In genomic region chr10:64731016-64731415, GRCh38 we compare ENCODE assay signal across 23 cellular contexts.
"Had no signal": no experiment of that assay in that cellular context is flagged by ENCODE, and none has a peak within 500 bp of the region (broad histone marks: within the 10 kb centered on the region; RNA-seq: fewer than 3 reads in every experiment).

No MANE protein-coding gene starts in this region.

- H3K27ac ChIP-seq: suprapubic skin, tibial nerve, WERI-Rb-1 had no signal

- H3K27ac Mint-ChIP-seq: activated CD4-positive, alpha-beta T cell treated with anti-CD3 and anti-CD28 coated beads, Interleukin-2, amount 10 ng/mL, durations not matched to agents 7 days and 5 days; activated CD8-positive, alpha-beta memory T cell treated with anti-CD3 and anti-CD28 coated beads, Interleukin-2, amount 10 ng/mL, durations not matched to agents 7 days and 5 days; activated CD8-positive, alpha-beta T cell treated with anti-CD3 and anti-CD28 coated beads for 36 hours; brain; nephron progenitor cell; stimulated activated effector memory CD8-positive, alpha-beta T cell treated with anti-CD3 and anti-CD28 coated beads, Interleukin-12 subunit alpha, Interleukin-12 subunit beta, amount 100 ng/mL, for 72 hours; stimulated activated naive CD8-positive, alpha-beta T cell treated with anti-CD3 and anti-CD28 coated beads, Interleukin-15, amount 100 ng/mL, for 72 hours had no signal

- H3K36me3 ChIP-seq: pancreas, suprapubic skin, tibial nerve, WERI-Rb-1 had no signal

- H3K4me1 ChIP-seq: tibial nerve had no signal

- ATAC-seq: activated CD8-positive, alpha-beta memory T cell treated with anti-CD3 and anti-CD28 coated beads, Interleukin-2, amount 10 ng/mL, durations not matched to agents 7 days and 5 days; activated CD8-positive, alpha-beta T cell treated with anti-CD3 and anti-CD28 coated beads for 36 hours; esophagus mucosa; sciatic nerve; stimulated activated effector memory CD8-positive, alpha-beta T cell treated with anti-CD3 and anti-CD28 coated beads, Interleukin-12 subunit alpha, Interleukin-12 subunit beta, amount 100 ng/mL, for 72 hours; stimulated activated naive CD8-positive, alpha-beta T cell treated with anti-CD3 and anti-CD28 coated beads, Interleukin-15, amount 100 ng/mL, for 72 hours had no signal

- H3K27me3 ChIP-seq: pancreas, suprapubic skin, tibial nerve had no signal

- H3K9me3 ChIP-seq: pancreas, suprapubic skin, tibial nerve had no signal

- DNase-seq: activated CD4-positive, alpha-beta T cell treated with anti-CD3 and anti-CD28 coated beads, Interleukin-2, amount 10 ng/mL, durations not matched to agents 7 days and 5 days; activated CD4-positive, CD25-positive, alpha-beta regulatory T cell treated with anti-CD3 and anti-CD28 coated beads, Interleukin-2, amount 50 U/mL, for 72 hours; activated CD8-positive, alpha-beta memory T cell treated with anti-CD3 and anti-CD28 coated beads, Interleukin-2, amount 10 ng/mL, durations not matched to agents 7 days and 5 days; activated CD8-positive, alpha-beta T cell treated with anti-CD3 and anti-CD28 coated beads for 36 hours; activated gamma-delta T cell; activated naive CD4-positive, alpha-beta T cell treated with anti-CD3 and anti-CD28 coated beads, Interleukin-2, amount 50 U/mL, for 16 hours; activated T-cell treated with anti-CD3 and anti-CD28 coated beads for 4 hours; aorta; dermis blood vessel endothelial cell; effector CD8-positive, alpha-beta T cell; foreskin melanocyte; glutamatergic neuron; nephron progenitor cell; stimulated activated CD4-positive, alpha-beta T cell treated with anti-CD3 and anti-CD28 coated beads, Interleukin-2, amount 100 ng/mL, for 24 hours; stimulated activated naive CD8-positive, alpha-beta T cell treated with anti-CD3 and anti-CD28 coated beads, Interleukin-15, amount 100 ng/mL, for 72 hours; WERI-Rb-1 had no signal

- H3K4me3 Mint-ChIP-seq: activated CD4-positive, alpha-beta T cell treated with anti-CD3 and anti-CD28 coated beads, Interleukin-2, amount 10 ng/mL, durations not matched to agents 7 days and 5 days; activated CD8-positive, alpha-beta memory T cell treated with anti-CD3 and anti-CD28 coated beads, Interleukin-2, amount 10 ng/mL, durations not matched to agents 7 days and 5 days; activated CD8-positive, alpha-beta T cell treated with anti-CD3 and anti-CD28 coated beads for 36 hours; brain; nephron progenitor cell; stimulated activated effector memory CD8-positive, alpha-beta T cell treated with anti-CD3 and anti-CD28 coated beads, Interleukin-12 subunit alpha, Interleukin-12 subunit beta, amount 100 ng/mL, for 72 hours; stimulated activated naive CD8-positive, alpha-beta T cell treated with anti-CD3 and anti-CD28 coated beads, Interleukin-15, amount 100 ng/mL, for 72 hours had no signal

- H3K27me3 Mint-ChIP-seq: activated CD4-positive, alpha-beta T cell treated with anti-CD3 and anti-CD28 coated beads, Interleukin-2, amount 10 ng/mL, durations not matched to agents 7 days and 5 days; activated CD8-positive, alpha-beta memory T cell treated with anti-CD3 and anti-CD28 coated beads, Interleukin-2, amount 10 ng/mL, durations not matched to agents 7 days and 5 days; activated CD8-positive, alpha-beta T cell treated with anti-CD3 and anti-CD28 coated beads for 36 hours; brain; stimulated activated naive CD8-positive, alpha-beta T cell treated with anti-CD3 and anti-CD28 coated beads, Interleukin-15, amount 100 ng/mL, for 72 hours had no signal

- H3K36me3 Mint-ChIP-seq: activated CD8-positive, alpha-beta memory T cell treated with anti-CD3 and anti-CD28 coated beads, Interleukin-2, amount 10 ng/mL, durations not matched to agents 7 days and 5 days; brain; stimulated activated effector memory CD8-positive, alpha-beta T cell treated with anti-CD3 and anti-CD28 coated beads, Interleukin-12 subunit alpha, Interleukin-12 subunit beta, amount 100 ng/mL, for 72 hours had no signal

- H3K4me1 Mint-ChIP-seq: activated CD4-positive, alpha-beta T cell treated with anti-CD3 and anti-CD28 coated beads, Interleukin-2, amount 10 ng/mL, durations not matched to agents 7 days and 5 days; activated CD8-positive, alpha-beta memory T cell treated with anti-CD3 and anti-CD28 coated beads, Interleukin-2, amount 10 ng/mL, durations not matched to agents 7 days and 5 days; brain; nephron progenitor cell; stimulated activated effector memory CD8-positive, alpha-beta T cell treated with anti-CD3 and anti-CD28 coated beads, Interleukin-12 subunit alpha, Interleukin-12 subunit beta, amount 100 ng/mL, for 72 hours; stimulated activated naive CD8-positive, alpha-beta T cell treated with anti-CD3 and anti-CD28 coated beads, Interleukin-15, amount 100 ng/mL, for 72 hours had no signal

- H3K4me3 ChIP-seq: pancreas, suprapubic skin, tibial nerve had no signal
